In genomic region chr6:37804676-37805075, GRCh38 we compare ENCODE assay signal across 18 cellular contexts. TPM values are rescaled to one million over a fixed set of nuclear protein-coding genes. Genes with fewer than 3 reads are reported as not detected.
DNase-seq lines count a peak whose midpoint lies in the region; ATAC-seq and TF ChIP-seq lines count a peak whose summit lies in the region.
"Had no signal": no experiment of that assay in that cellular context is flagged by ENCODE, and none has a peak within 500 bp of the region (broad histone marks: within the 10 kb centered on the region; RNA-seq: fewer than 3 reads in every experiment).

No MANE protein-coding gene starts in this region.

- H2BK15ac ChIP-seq in IMR-90 (ENCODE audit: low read depth, low read length) = no peak overlapping the region

- CTCF ChIA-PET in IMR-90 (lab: Yijun Ruan, JAX) (no interaction called here), GM10248 (lab: Yijun Ruan, JAX) (interaction anchor here (1.7 kb wide), 1 partner anchor 13 kb away, joined by 4 read pairs; no protein-coding TSS in a partner anchor)

- DNase-seq in AG10803 (ENCODE audit: low read depth) (peak; percentile 52), IMR-90 (no peak), adipocyte (ENCODE audit: low read depth) (peak; percentile 54), fibroblast of lung (ENCODE audit: low read depth in 2 of 2) (no peak), midbrain (lab: John Stamatoyannopoulos, UW) (no peak), dedifferentiated amniotic fluid mesenchymal stem cell (ENCODE audit: extremely low spot score) (no peak), GM10248 (ENCODE audit: extremely low spot score) (no peak)
- DNase-seq: CD4-positive, CD25-positive, alpha-beta regulatory T cell; DMS79; Kasumi-1; NCI-H1092; NCI-H1694; NCI-H446; Right ventricle myocardium superior had no signal

- BruUV-seq in IMR-90 (replicated peaks; lab: Mats Ljungman, UMichigan) = no TSS peak

- H3K4me2 ChIP-seq in IMR-90 (ENCODE audit: low read depth, low read length) = peak overlapping the region; percentile 36; the same call in 1 of the 2 replicates
- H3K4me2 ChIP-seq in fibroblast of lung (ENCODE audit: extremely low read depth, insufficient read depth, low read length) = peak overlapping the region; percentile 35
- H3K4me2 ChIP-seq: GM23338 had no signal

- no peak overlapping the region for H3K9ac ChIP-seq in IMR-90 (ENCODE audit: low read depth, low read length)
- no peak overlapping the region for H3K9ac ChIP-seq in adipocyte (ENCODE audit: low read length)
- H3K9ac ChIP-seq in fibroblast of lung (ENCODE audit: insufficient read depth, low read length) = no peak overlapping the region

- in situ Hi-C loops in IMR-90 (cut with MboI; ENCODE audit: low sequenced_read_pairs) = no loop called here

- dilution Hi-C loops in IMR-90 (cut with HindIII; ENCODE audit: low sequenced_read_pairs, unreplicated experiment) = no loop called here

- H3K27ac ChIP-seq in IMR-90 (ENCODE audit: insufficient read depth, low read length) (no peak overlapping the region), fibroblast of lung (ENCODE audit: insufficient read depth, low read length) (no peak overlapping the region)

- TF ChIP-seq CTCF in AG10803 (conservative IDR thresholded peaks at IDR 0.05; ENCODE audit: low read length) (no peak), IMR-90 (conservative IDR thresholded peaks at IDR 0.05; ENCODE audit: low read depth, low read length) (no peak), fibroblast of lung (conservative IDR thresholded peaks at IDR 0.05 in 1 of 2, IDR thresholded peaks at IDR 0.05 in 1 of 2; ENCODE audit: low read depth in 1 of 2, low read length in 2 of 2) (no peak), GM10248 (IDR thresholded peaks at IDR 0.05; ENCODE audit: control extremely low read depth, extremely low read depth, low read depth, missing control alignments) (no peak)

- H3K23ac ChIP-seq in IMR-90 (ENCODE audit: low read depth, low read length) = no peak overlapping the region

- H3K9me3 ChIP-seq in IMR-90 (ENCODE audit: control insufficient read depth, insufficient read depth, low read length) (no peaks in the 10 kb centered on the region), adipocyte (ENCODE audit: control insufficient read depth, low read length) (no peaks in the 10 kb centered on the region), fibroblast of lung (ENCODE audit: control insufficient read depth, insufficient read depth, low read depth, low read length) (no peaks in the 10 kb centered on the region)

- H2BK20ac ChIP-seq in IMR-90 (ENCODE audit: low read depth, low read length) = no peak overlapping the region

- H4K8ac ChIP-seq in IMR-90 (ENCODE audit: low read depth in 2 of 2, low read length in 2 of 2) = no peak overlapping the region

- H3K79me1 ChIP-seq in IMR-90 (ENCODE audit: low read depth in 1 of 2, low read length in 2 of 2) = no peaks in the 10 kb centered on the region

- intact Hi-C loops in IMR-90 (cut with micrococcal nuclease) = no loop called here

- peaks cover 3% of the 10 kb centered on the region for H3K4me1 ChIP-seq in IMR-90 (ENCODE audit: control insufficient read depth, insufficient read depth, low read length)
- H3K4me1 ChIP-seq in adipocyte (ENCODE audit: control insufficient read depth, insufficient read depth, low read length) = peaks cover 31% of the 10 kb centered on the region
- H3K4me1 ChIP-seq in fibroblast of lung (ENCODE audit: control insufficient read depth, extremely low read depth, insufficient read depth, low read length) = no peaks in the 10 kb centered on the region

- H3K79me2 ChIP-seq in fibroblast of lung (ENCODE audit: control insufficient read depth, insufficient read depth, low read length) = no peaks in the 10 kb centered on the region

- H3K4ac ChIP-seq in IMR-90 (ENCODE audit: low read depth, low read length) = no peak overlapping the region

- no peak for TF ChIP-seq POLR2A in IMR-90 (IDR thresholded peaks at IDR 0.05; ENCODE audit: low read depth, low read length)

- no peak for TF ChIP-seq RAD21 in IMR-90 (IDR thresholded peaks at IDR 0.05; ENCODE audit: low read length)

- no peaks in the 10 kb centered on the region for H3K36me3 ChIP-seq in IMR-90 (ENCODE audit: control insufficient read depth, insufficient read depth, low read length)
- no peaks in the 10 kb centered on the region for H3K36me3 ChIP-seq in adipocyte (ENCODE audit: control insufficient read depth, insufficient read depth, low read length, severe bottlenecking)
- H3K36me3 ChIP-seq in fibroblast of lung (ENCODE audit: control insufficient read depth, insufficient read depth, low read length) = no peaks in the 10 kb centered on the region

- H3K56ac ChIP-seq in IMR-90 (ENCODE audit: extremely low read depth, insufficient read depth, low read length) = no peak overlapping the region

- H3K14ac ChIP-seq in IMR-90 (replicated peaks; ENCODE audit: low read depth, low read length) = no peak overlapping the region

- H2BK120ac ChIP-seq in IMR-90 (ENCODE audit: low read depth, low read length) = no peak overlapping the region

- H4K20me1 ChIP-seq in IMR-90 (ENCODE audit: insufficient read depth, low read length) = no peaks in the 10 kb centered on the region; the same call in 1 of the 2 replicates
- no peaks in the 10 kb centered on the region for H4K20me1 ChIP-seq in fibroblast of lung (ENCODE audit: control insufficient read depth, extremely low read depth, insufficient read depth, low read length)

- H3K9me1 ChIP-seq in IMR-90 (ENCODE audit: insufficient read depth, low read length) = no peaks in the 10 kb centered on the region

- H2AFZ ChIP-seq in IMR-90 (replicated peaks; ENCODE audit: low read length, poor library complexity) (no peak overlapping the region), fibroblast of lung (ENCODE audit: low read length) (no peak overlapping the region)
- H2AFZ ChIP-seq: GM23338 had no signal

- H3K4me3 ChIP-seq in AG10803 (ENCODE audit: low read length) (no peak overlapping the region), IMR-90 (ENCODE audit: insufficient read depth, low read depth, low read length) (no peak overlapping the region), adipocyte (ENCODE audit: low read length) (peak overlapping the region; percentile 43), fibroblast of lung (replicated peaks in 1 of 4; ENCODE audit: control extremely low read depth in 1 of 4, insufficient read depth in 1 of 4, low read depth in 3 of 4, low read length in 4 of 4) (no peak overlapping the region)
- H3K4me3 ChIP-seq: GM23338 had no signal

- H2AK5ac ChIP-seq in IMR-90 (ENCODE audit: low read depth, low read length) = no peak overlapping the region

- H3K27me3 ChIP-seq in IMR-90 (ENCODE audit: control insufficient read depth, insufficient read depth, low read length) = peaks cover 23% of the 10 kb centered on the region
- no peaks in the 10 kb centered on the region for H3K27me3 ChIP-seq in adipocyte (replicated peaks; ENCODE audit: control insufficient read depth, insufficient read depth, low read length)
- peaks cover 5% of the 10 kb centered on the region for H3K27me3 ChIP-seq in fibroblast of lung (ENCODE audit: control insufficient read depth, insufficient read depth, low read length)

- WGBS in IMR-90 (ENCODE audit: extremely low coverage in 2 of 2, insufficient read length in 1 of 2), 2 experiments = no CpG with 5 or more reads among the region's 2 CpGs

- ATAC-seq in IMR-90 (ENCODE audit: low read depth) = 0 out of 2 replicates have a peak, but pooled peaks have one; percentile 30
- ATAC-seq in HG02981 (IDR thresholded peaks at IDR 0.05; ENCODE audit: unreplicated experiment) = no peak
- ATAC-seq: GM23338, Panc1, SK-N-SH treated with all-trans-retinoic acid at 6 μM for 48 hours had no signal

- H4K5ac ChIP-seq in IMR-90 (ENCODE audit: low read depth, low read length) = no peak overlapping the region

- H2AK9ac ChIP-seq in IMR-90 (replicated peaks; ENCODE audit: low read depth, low read length, poor library complexity) = no peak overlapping the region

- H3K18ac ChIP-seq in IMR-90 (ENCODE audit: low read depth, low read length) = no peak overlapping the region

- H2BK5ac ChIP-seq in IMR-90 (ENCODE audit: low read depth, low read length, poor library complexity, severe bottlenecking) = no peak overlapping the region

- no peak overlapping the region for H4K91ac ChIP-seq in IMR-90 (ENCODE audit: insufficient read depth, low read depth, low read length)

- POLR2A ChIA-PET in IMR-90 (lab: Charles Lee; ENCODE audit: unreplicated experiment) = no interaction called here
- POLR2A ChIA-PET in GM10248 (lab: Yijun Ruan, JAX) = interaction anchor here (0.6 kb wide), 1 partner anchor 10 kb away, joined by 3 read pairs; no protein-coding TSS in a partner anchor

TF ChIP-seq in IMR-90, 13 proteins besides CTCF, POLR2A, EP300 and RAD21:
- TF ChIP-seq CEBPB (IDR thresholded peaks at IDR 0.05; ENCODE audit: low read depth, low read length) = peak; percentile 29; the same call in 1 of the 2 replicates
- TF ChIP-seq MAFK (IDR thresholded peaks at IDR 0.05; ENCODE audit: low read depth, low read length) = no peak
- no peak for TF ChIP-seq RFX5 (IDR thresholded peaks at IDR 0.05; ENCODE audit: low read depth, low read length)
- TF ChIP-seq ELK1 (IDR thresholded peaks at IDR 0.05; ENCODE audit: borderline replicate concordance, low read depth, low read length) = no peak
TF ChIP-seq in IMR-90: peak in this region for 1.

RNA-seq across cellular contexts. Expression of gene ZFAND3, which starts 14.9 kb away (rescaled TPM):
- total RNA-seq in IMR-90 (2012; rRNA removed) (10.9 and 13.1 TPM in 2 replicates), fibroblast of lung (25.4 and 40.8 TPM in 2 replicates)
- polyA plus RNA-seq in IMR-90 (2012; rRNA removed) (21.8 and 26.7 TPM in 2 replicates), fibroblast of lung (18.4 and 21.5 TPM in 2 replicates)
- polyA plus RNA-seq in IMR-90 (2012; cell fraction: cytosol; rRNA removed) = 15.3 and 24.4 TPM in 2 replicates
- polyA plus RNA-seq in IMR-90 (2012; cell fraction: nucleus; rRNA removed; ENCODE audit: low replicate concordance) = 15.6 and 20.7 TPM in 2 replicates
- 99.2 and 121 TPM in 2 replicates for polyA plus RNA-seq in fibroblast of lung (2012)
- 42.9 and 65.8 TPM in 2 replicates for polyA minus RNA-seq in fibroblast of lung (ENCODE audit: low replicate concordance)

Comparison
In these comparisons a context has a peak if more than half of its experiments do, and no peak if none do; other contexts are left out.
1. DNase-seq: peak in AG10803 (single experiment) and adipocyte (single experiment); none in IMR-90 (single experiment), fibroblast of lung (0 of 2), midbrain (single experiment), dedifferentiated amniotic fluid mesenchymal stem cell (single experiment) and GM10248 (single experiment).